Comparison of ENCODE assay signal across 17 cellular contexts in genomic region chr12:62712561-62712960, GRCh38.
"Had no signal": no experiment of that assay in that cellular context is flagged by ENCODE, and none has a peak within 500 bp of the region (broad histone marks: within the 10 kb centered on the region; RNA-seq: fewer than 3 reads in every experiment).

No MANE protein-coding gene starts in this region.

- H3K36me3 ChIP-seq: ascending aorta, gastroesophageal sphincter, prostate gland, spleen, stomach had no signal

- H3K27me3 Mint-ChIP-seq: activated T-helper 17 cell treated with anti-CD3 and anti-CD28 coated beads, Interleukin-2, amount 50 U/mL, for 72 hours had no signal

- H3K36me3 Mint-ChIP-seq: naive thymus-derived CD8-positive, alpha-beta T cell; T-cell had no signal

- H3K4me1 Mint-ChIP-seq: activated naive CD8-positive, alpha-beta T cell treated with anti-CD3 and anti-CD28 coated beads, Interleukin-2, amount 50 U/mL, for 24 hours; activated T-helper 17 cell treated with anti-CD3 and anti-CD28 coated beads, Interleukin-2, amount 50 U/mL, for 72 hours; naive thymus-derived CD8-positive, alpha-beta T cell; T-cell had no signal

- H3K27me3 ChIP-seq: ascending aorta, dorsolateral prefrontal cortex, gastroesophageal sphincter, spleen, stomach had no signal

- H3K27ac ChIP-seq: ascending aorta, gastroesophageal sphincter, prostate gland, stomach had no signal

- DNase-seq: activated CD4-positive, alpha-beta T cell treated with anti-CD3 and anti-CD28 coated beads, Interleukin-2, amount 50 U/mL, for 1 hour; activated naive CD4-positive, alpha-beta T cell treated with Interleukin-2 at 50 U/mL for 16 hours; activated naive CD8-positive, alpha-beta T cell treated with anti-CD3 and anti-CD28 coated beads, Interleukin-2, amount 50 U/mL, for 24 hours; dorsolateral prefrontal cortex; mammary epithelial cell; naive thymus-derived CD8-positive, alpha-beta T cell; spleen; stimulated activated CD4-positive, alpha-beta T cell treated with anti-CD3 and anti-CD28 coated beads, Interleukin-1b, Interleukin-23, amount 100 ng/mL, for 48 hours; stomach; T-cell; T-helper 9 cell had no signal

- ATAC-seq: activated naive CD8-positive, alpha-beta T cell treated with anti-CD3 and anti-CD28 coated beads, Interleukin-2, amount 50 U/mL, for 24 hours; activated T-helper 17 cell treated with anti-CD3 and anti-CD28 coated beads, Interleukin-2, amount 50 U/mL, for 72 hours; gastroesophageal sphincter; left lobe of liver; naive thymus-derived CD8-positive, alpha-beta T cell; sciatic nerve; T-cell had no signal

- H3K4me3 ChIP-seq: ascending aorta, dorsolateral prefrontal cortex, gastroesophageal sphincter, prostate gland, spleen, stomach had no signal

- H3K4me3 Mint-ChIP-seq: activated naive CD8-positive, alpha-beta T cell treated with anti-CD3 and anti-CD28 coated beads, Interleukin-2, amount 50 U/mL, for 24 hours; activated T-helper 17 cell treated with anti-CD3 and anti-CD28 coated beads, Interleukin-2, amount 50 U/mL, for 72 hours; naive thymus-derived CD8-positive, alpha-beta T cell; T-cell had no signal

- H3K4me1 ChIP-seq: ascending aorta, prostate gland had no signal

- H3K9me3 Mint-ChIP-seq: activated naive CD8-positive, alpha-beta T cell treated with anti-CD3 and anti-CD28 coated beads, Interleukin-2, amount 50 U/mL, for 24 hours; activated T-helper 17 cell treated with anti-CD3 and anti-CD28 coated beads, Interleukin-2, amount 50 U/mL, for 72 hours; naive thymus-derived CD8-positive, alpha-beta T cell; T-cell had no signal

- H3K27ac Mint-ChIP-seq: activated naive CD8-positive, alpha-beta T cell treated with anti-CD3 and anti-CD28 coated beads, Interleukin-2, amount 50 U/mL, for 24 hours; activated T-helper 17 cell treated with anti-CD3 and anti-CD28 coated beads, Interleukin-2, amount 50 U/mL, for 72 hours; naive thymus-derived CD8-positive, alpha-beta T cell; T-cell had no signal

- H3K9me3 ChIP-seq: ascending aorta, gastroesophageal sphincter, prostate gland, spleen, stomach had no signal
